In genomic region chr6:109059591-109060021, GRCh38 we compare ENCODE assay signal across 8 cellular contexts. TPM values are rescaled to one million over a fixed set of nuclear protein-coding genes. Genes with fewer than 3 reads are reported as not detected.
A peak's percentile ranks its signal among the peaks of the same experiment; 100 is the strongest.
DNase-seq lines count a peak whose midpoint lies in the region; ATAC-seq, FAIRE-seq and TF ChIP-seq lines count a peak whose summit lies in the region.

No MANE protein-coding gene starts in this region.

- TF ChIP-seq CTCF in epithelial cell of esophagus (IDR thresholded peaks at IDR 0.05; ENCODE audit: insufficient read depth, low read depth, low read length, missing control alignments) = peak; percentile 16
- TF ChIP-seq CTCF in retinal pigment epithelial cell (conservative IDR thresholded peaks at IDR 0.05; ENCODE audit: low read depth, low read length) = peak; percentile 7

- ATAC-seq in GM21528 (IDR thresholded peaks at IDR 0.05; ENCODE audit: low FRiP score, unreplicated experiment) = no peak

- H3K27ac ChIP-seq in substantia nigra (ENCODE audit: low read depth, low read length, poor library complexity, severe bottlenecking) = no peak overlapping the region

- no peak for DNase-seq in GM18507 (ENCODE audit: extremely low spot score, insufficient read length, low read depth)
- DNase-seq in NOMO-1 treated with DMSO at 0.1 percent for 48 hours (lab: John Stamatoyannopoulos, UW; ENCODE audit: unreplicated experiment) = peak; percentile 68
- peak; percentile 72 for DNase-seq in epithelial cell of esophagus (ENCODE audit: low read depth)
- DNase-seq in retinal pigment epithelial cell (ENCODE audit: low read depth) = no peak
- DNase-seq in 8988T = no peak
- no peak for DNase-seq in ureter (ENCODE audit: low spot score)
- DNase-seq in substantia nigra (lab: John Stamatoyannopoulos, UW) = no peak

- H3K4me3 ChIP-seq in epithelial cell of esophagus (ENCODE audit: low read length) (no peak overlapping the region), retinal pigment epithelial cell (ENCODE audit: low read length) (no peak overlapping the region)

- peak; percentile 64 for FAIRE-seq in GM18507 (lab: Jason Lieb, UNC)

RNA-seq across cellular contexts. Expression of gene SESN1, which starts 35.0 kb away (rescaled TPM):
- 40.9 TPM for total RNA-seq in ureter

RNA-seq across cellular contexts. Expression of gene CEP57L1, which starts 35.7 kb away (rescaled TPM):
- total RNA-seq in ureter = 11.5 TPM

Comparison
In these comparisons a context has a peak if more than half of its experiments do, and no peak if none do; other contexts are left out.
1. DNase-seq: peak in NOMO-1 treated with DMSO at 0.1 percent for 48 hours (single experiment) and epithelial cell of esophagus (single experiment); none in GM18507 (single experiment), retinal pigment epithelial cell (single experiment), 8988T (single experiment), ureter (single experiment) and substantia nigra (0 of 49).